Comparison of ENCODE assay signal across 9 cellular contexts in genomic region chr2:36562245-36562644, GRCh38. TPM values are rescaled to one million over a fixed set of nuclear protein-coding genes. Genes with fewer than 3 reads are reported as not detected.
DNase-seq lines count a peak whose midpoint lies in the region; ATAC-seq, FAIRE-seq and TF ChIP-seq lines count a peak whose summit lies in the region.
"Had no signal": no experiment of that assay in that cellular context is flagged by ENCODE, and none has a peak within 500 bp of the region (broad histone marks: within the 10 kb centered on the region; RNA-seq: fewer than 3 reads in every experiment).

No MANE protein-coding gene starts in this region.

- H3K36me3 ChIP-seq in left ventricle myocardium inferior (peaks cover 22% of the 10 kb centered on the region), astrocyte (ENCODE audit: insufficient read depth, low read length) (peaks cover 15% of the 10 kb centered on the region), urinary bladder (ENCODE audit: insufficient read depth) (peaks cover 2% of the 10 kb centered on the region), gastroesophageal sphincter (peaks cover 0 to 18% of the 10 kb centered on the region in 2 donors)

- peaks cover 9% of the 10 kb centered on the region for H3K36me3 Mint-ChIP-seq in astrocyte (ENCODE audit: low read depth, unreplicated experiment)

- intact Hi-C loops in left ventricle myocardium inferior (cut with micrococcal nuclease) (no loop called here), left ventricle myocardium superior (cut with micrococcal nuclease) (no loop called here)

- peak overlapping the region; percentile 82 for H3K27ac Mint-ChIP-seq in astrocyte (ENCODE audit: unreplicated experiment)
- H3K27ac Mint-ChIP-seq: naive B cell had no signal

- H3K79me2 ChIP-seq in astrocyte (ENCODE audit: insufficient read depth, low read length), result peaks cover 77% of the 10 kb centered on the region

- TF ChIP-seq EP300 in gastroesophageal sphincter (IDR thresholded peaks at IDR 0.05), result no peak

- H3K27me3 ChIP-seq in left ventricle myocardium inferior (ENCODE audit: low read depth) (no peaks in the 10 kb centered on the region), astrocyte (ENCODE audit: insufficient read depth, low read length) (no peaks in the 10 kb centered on the region), gastroesophageal sphincter (no peaks in the 10 kb centered on the region)

- H4K20me1 ChIP-seq in astrocyte (ENCODE audit: insufficient read depth, low read length), result no peaks in the 10 kb centered on the region

- H3K4me1 ChIP-seq in left ventricle myocardium inferior, result peaks cover 24% of the 10 kb centered on the region
- H3K4me1 ChIP-seq in astrocyte (ENCODE audit: insufficient read depth, low read length), result peaks cover 53% of the 10 kb centered on the region
- no peaks in the 10 kb centered on the region for H3K4me1 ChIP-seq in urinary bladder (ENCODE audit: insufficient read depth)
- H3K4me1 ChIP-seq in gastroesophageal sphincter, result peaks cover 0 to 26% (median 3%) of the 10 kb centered on the region in 3 donors

- H3K9me3 ChIP-seq in left ventricle myocardium inferior (replicated peaks), result no peaks in the 10 kb centered on the region
- H3K9me3 ChIP-seq in astrocyte (ENCODE audit: insufficient read depth, low read depth, low read length), result no peaks in the 10 kb centered on the region
- H3K9me3 ChIP-seq in gastroesophageal sphincter, result no peaks in the 10 kb centered on the region

- H3K4me1 Mint-ChIP-seq in astrocyte (ENCODE audit: low read depth, unreplicated experiment), result peaks cover 60% of the 10 kb centered on the region

- TF ChIP-seq POLR2A in gastroesophageal sphincter (IDR thresholded peaks at IDR 0.05), result no peak

- DNase-seq in left ventricle myocardium inferior (no peak), left ventricle myocardium superior (no peak), astrocyte (ENCODE audit: low read depth) (peak; percentile 77), hepatic stellate cell (ENCODE audit: low spot score) (peak; percentile 10), GM20000 (ENCODE audit: low spot score) (no peak)
- DNase-seq: naive B cell had no signal

- no peak overlapping the region for H3K4me3 Mint-ChIP-seq in astrocyte (ENCODE audit: unreplicated experiment)
- H3K4me3 Mint-ChIP-seq: naive B cell had no signal

- H3K27me3 Mint-ChIP-seq in astrocyte (ENCODE audit: low read depth, unreplicated experiment), result no peaks in the 10 kb centered on the region
- H3K27me3 Mint-ChIP-seq: naive B cell had no signal

- H3K9ac ChIP-seq in astrocyte (ENCODE audit: low read length), result peak overlapping the region; percentile 63

- H3K4me3 ChIP-seq in left ventricle myocardium inferior (no peak overlapping the region), astrocyte (ENCODE audit: insufficient read depth, low read depth, low read length) (no peak overlapping the region), urinary bladder (ENCODE audit: low read depth, low read length) (no peak overlapping the region), gastroesophageal sphincter (no peak overlapping the region)

- peak overlapping the region; percentile 74 for H3K4me2 ChIP-seq in astrocyte (ENCODE audit: low read length)

- no peak for ATAC-seq in left ventricle myocardium superior
- no peak for ATAC-seq in GM21528 (IDR thresholded peaks at IDR 0.05; ENCODE audit: low FRiP score, unreplicated experiment)
- ATAC-seq in gastroesophageal sphincter, result no peak

- no peak overlapping the region for H2AFZ ChIP-seq in astrocyte (ENCODE audit: low read depth, low read length)

- no peaks in the 10 kb centered on the region for H3K9me3 Mint-ChIP-seq in astrocyte (ENCODE audit: unreplicated experiment)
- H3K9me3 Mint-ChIP-seq: naive B cell had no signal

- TF ChIP-seq CTCF in left ventricle myocardium inferior (IDR thresholded peaks at IDR 0.05; ENCODE audit: borderline replicate concordance) (no peak), astrocyte (IDR thresholded peaks at IDR 0.05; ENCODE audit: insufficient read depth, low read depth, low read length) (no peak), gastroesophageal sphincter (IDR thresholded peaks at IDR 0.05) (no peak), GM20000 (IDR thresholded peaks at IDR 0.05; ENCODE audit: extremely low read depth, missing control alignments) (no peak)

- WGBS in urinary bladder, result 81% methylated on average over 1 of the region's 1 CpG
- WGBS in gastroesophageal sphincter (ENCODE audit: low coverage in 1 of 2), 2 donors, result 93 to 100% methylated on average over 1 of the region's 1 CpG

- FAIRE-seq in astrocyte (lab: Jason Lieb, UNC), result peak; percentile 64

- H3K27ac ChIP-seq in left ventricle myocardium inferior (replicated peaks) (peak overlapping the region; percentile 76), astrocyte (ENCODE audit: low read depth, low read length) (peak overlapping the region; percentile 95), urinary bladder (ENCODE audit: low read depth) (peak overlapping the region; percentile 1), gastroesophageal sphincter (peak overlapping the region in 1 of 4 donors; percentile 3)

RNA-seq across cellular contexts. Expression of gene FEZ2, which starts 35.7 kb away (rescaled TPM):
- total RNA-seq in left ventricle myocardium inferior, result 49.6 TPM
- total RNA-seq in left ventricle myocardium superior, result 37.2 TPM
- 43.2 and 45.0 TPM in 2 replicates for total RNA-seq in astrocyte
- total RNA-seq in urinary bladder, result 69.6 TPM
- 39.3 TPM for polyA plus RNA-seq in urinary bladder
- total RNA-seq in gastroesophageal sphincter, result 10 to 100 TPM; 38.6 to 77.0 (median 46.2) TPM

Comparison
In these comparisons a context has a peak if more than half of its experiments do, and no peak if none do; other contexts are left out.
1. DNase-seq: peak in astrocyte (single experiment) and hepatic stellate cell (single experiment); none in left ventricle myocardium inferior (single experiment), left ventricle myocardium superior (single experiment) and GM20000 (single experiment).